ENCODE assay signal across 15 cellular contexts in the genomic region with DNA sequence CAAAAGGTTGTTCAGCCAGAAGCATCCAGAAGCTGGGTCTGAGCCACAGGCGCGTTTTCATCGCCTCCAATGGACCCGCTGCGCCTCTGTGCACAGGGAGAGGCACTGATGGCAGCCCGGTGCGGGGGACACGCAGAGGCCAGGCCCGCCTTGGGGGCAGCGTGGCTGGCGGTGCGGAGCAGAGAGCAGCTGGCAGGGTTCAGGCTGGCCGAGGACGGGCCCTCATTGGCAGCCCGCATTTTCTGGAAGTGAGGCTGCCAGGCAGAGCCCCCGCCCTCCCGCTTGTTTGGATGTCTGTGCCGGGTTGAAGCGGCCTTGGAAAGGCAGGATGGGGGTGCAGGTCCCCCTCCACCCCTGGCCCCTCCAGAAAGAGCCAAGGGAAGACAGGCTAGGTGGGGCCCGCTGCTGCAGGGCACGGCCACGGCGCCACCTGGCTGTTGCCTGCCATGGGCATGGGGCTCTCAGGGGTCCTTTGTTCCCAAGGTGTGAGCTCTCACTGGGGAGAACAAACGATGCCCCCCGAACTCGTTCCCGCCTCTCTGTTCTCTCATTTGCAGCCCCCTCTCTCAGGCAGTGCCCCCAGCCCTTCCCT. TPM values are rescaled to one million over a fixed set of nuclear protein-coding genes. Genes with fewer than 3 reads are reported as not detected.
DNase-seq lines count a peak whose midpoint lies in the region; ATAC-seq, FAIRE-seq and TF ChIP-seq lines count a peak whose summit lies in the region.
"Had no signal": no experiment of that assay in that cellular context is flagged by ENCODE, and none has a peak within 500 bp of the region (broad histone marks: within the 10 kb centered on the region; RNA-seq: fewer than 3 reads in every experiment).

No MANE protein-coding gene starts in this region.

- H3K4me1 ChIP-seq in A549, result no peaks in the 10 kb centered on the region
- H3K4me1 ChIP-seq in PC-3 (ENCODE audit: insufficient read depth, low read length), result no peaks in the 10 kb centered on the region

- peaks cover 9% of the 10 kb centered on the region; the same call in 1 of the 2 replicates for H3K36me3 ChIP-seq in PC-3 (ENCODE audit: low read depth, low read length)

- 0 out of 3 replicates have a peak, but pooled peaks have one; percentile 17 for TF ChIP-seq CTCF in A549 (IDR thresholded peaks at IDR 0.05)
- peak; percentile 9 for TF ChIP-seq CTCF in GM12864 (IDR thresholded peaks at IDR 0.05; ENCODE audit: low read depth, low read length, missing control alignments)
- TF ChIP-seq CTCF in PC-3 (conservative IDR thresholded peaks at IDR 0.05; ENCODE audit: low read depth, low read length), result peak; percentile 36; the same call in 1 of the 2 replicates
- peak; percentile 3 for TF ChIP-seq CTCF in fibroblast of pulmonary artery (IDR thresholded peaks at IDR 0.05; ENCODE audit: low read length, missing control alignments)

- H3K4me3 ChIP-seq in A549 (no peak overlapping the region), GM12864 (ENCODE audit: low read depth, low read length) (no peak overlapping the region), PC-3 (ENCODE audit: low read length) (no peak overlapping the region), fibroblast of pulmonary artery (replicated peaks; ENCODE audit: low read depth, low read length) (no peak overlapping the region)
- H3K4me3 ChIP-seq: sigmoid colon had no signal

- no peak overlapping the region for H3K27ac Mint-ChIP-seq in activated CD4-positive, alpha-beta T cell treated with anti-CD3 and anti-CD28 coated beads, Interleukin-2, amount 10 ng/mL, durations not matched to agents 7 days and 5 days

- H3K9me3 ChIP-seq in A549 (no peaks in the 10 kb centered on the region; the same call in 2 of the 3 replicates), PC-3 (ENCODE audit: low read length) (no peaks in the 10 kb centered on the region)
- H3K9me3 ChIP-seq: sigmoid colon had no signal

- peaks cover 11% of the 10 kb centered on the region for H3K9me3 Mint-ChIP-seq in activated CD4-positive, alpha-beta T cell treated with anti-CD3 and anti-CD28 coated beads, Interleukin-2, amount 10 ng/mL, durations not matched to agents 7 days and 5 days

- peaks cover 7% of the 10 kb centered on the region for H3K36me3 Mint-ChIP-seq in activated CD4-positive, alpha-beta T cell treated with anti-CD3 and anti-CD28 coated beads, Interleukin-2, amount 10 ng/mL, durations not matched to agents 7 days and 5 days (ENCODE audit: low read depth)

- POLR2A ChIA-PET in A549 (lab: Yijun Ruan, JAX), result no interaction called here
- POLR2A ChIA-PET in PC-3 (lab: Charles Lee; ENCODE audit: unreplicated experiment), result no interaction called here
- POLR2A ChIA-PET in activated CD4-positive, alpha-beta T cell treated with anti-CD3 and anti-CD28 coated beads, Interleukin-2, amount 10 ng/mL, durations not matched to agents 7 days and 5 days (lab: Charles Lee), result no interaction called here

- TF ChIP-seq POLR2A in A549 (IDR thresholded peaks at IDR 0.05; ENCODE audit: low read length), result no peak

- no peaks in the 10 kb centered on the region for H3K27me3 ChIP-seq in PC-3 (ENCODE audit: low read length)
- H3K27me3 ChIP-seq: sigmoid colon had no signal

- H3K9ac ChIP-seq in PC-3 (ENCODE audit: low read length), result no peak overlapping the region

- ATAC-seq in A549, result peak in 1 of 2 experiments; percentile 23; a peak in 3 of 6 replicates
- no peak for ATAC-seq in PC-3
- ATAC-seq in GM21367 (IDR thresholded peaks at IDR 0.05; ENCODE audit: unreplicated experiment), result no peak

- no TSS peak for BruUV-seq in PC-3 (replicated peaks; lab: Mats Ljungman, UMichigan)

- H3K9me2 ChIP-seq in PC-3 (replicated peaks; ENCODE audit: low read length), result no peaks in the 10 kb centered on the region

- H2AFZ ChIP-seq in PC-3 (ENCODE audit: low read length), result no peak overlapping the region

- TF ChIP-seq EP300 in A549 (IDR thresholded peaks at IDR 0.05), result no peak

- H3K4me2 ChIP-seq in A549 (no peak overlapping the region), PC-3 (ENCODE audit: low read length) (no peak overlapping the region)

- H3K4me1 Mint-ChIP-seq in activated CD4-positive, alpha-beta T cell treated with anti-CD3 and anti-CD28 coated beads, Interleukin-2, amount 10 ng/mL, durations not matched to agents 7 days and 5 days, result peaks cover 7% of the 10 kb centered on the region

- H4K20me1 ChIP-seq in PC-3 (ENCODE audit: low read length), result no peaks in the 10 kb centered on the region; the same call in 1 of the 2 replicates

- CTCF ChIA-PET in A549 (lab: Yijun Ruan, JAX) (interaction anchor here (0.7 to 9.7 kb wide), 8 partner anchors 8 to 357 kb away, joined by 3 to 93 read pairs (median 5); no protein-coding TSS in a partner anchor), PC-3 (lab: Charles Lee) (no interaction called here)
- CTCF ChIA-PET in activated CD4-positive, alpha-beta T cell treated with anti-CD3 and anti-CD28 coated beads, Interleukin-2, amount 10 ng/mL, durations not matched to agents 7 days and 5 days (lab: Charles Lee), result no interaction called here

- intact Hi-C loops in PC-3 (cut with micrococcal nuclease), result no loop called here

- no peak for FAIRE-seq in A549 (lab: Jason Lieb, UNC)
- FAIRE-seq: GM18507 had no signal

- no peak for DNase-seq in A549 (ENCODE audit: low read depth in 1 of 2, low spot score in 1 of 2)
- no peak for DNase-seq in GM12864 (ENCODE audit: low read depth)
- DNase-seq in PC-3, result no peak
- no peak for DNase-seq in fibroblast of pulmonary artery (ENCODE audit: low read depth)
- DNase-seq in stimulated activated CD4-positive, alpha-beta T cell treated with anti-CD3 and anti-CD28 coated beads, Interleukin-15, amount 100 ng/mL, for 24 hours, result no peak
- no peak for DNase-seq in activated CD4-positive, alpha-beta T cell treated with anti-CD3 and anti-CD28 coated beads, Interleukin-2, amount 10 ng/mL, durations not matched to agents 7 days and 5 days
- DNase-seq in HPDE6-E6E7 (ENCODE audit: extremely low spot score), result no peak
- DNase-seq: activated naive CD4-positive, alpha-beta T cell treated with anti-CD3 and anti-CD28 coated beads, Interleukin-2, amount 50 U/mL, for 16 hours; effector CD8-positive, alpha-beta T cell; NCI-H1417 treated with DMSO at 0.1 percent for 48 hours; NCI-H226; SHP77 treated with DMSO at 0.1 percent for 48 hours; sigmoid colon had no signal

- peaks cover 84% of the 10 kb centered on the region for H3K79me2 ChIP-seq in PC-3 (ENCODE audit: low read length)

- no peaks in the 10 kb centered on the region for H3K27me3 Mint-ChIP-seq in activated CD4-positive, alpha-beta T cell treated with anti-CD3 and anti-CD28 coated beads, Interleukin-2, amount 10 ng/mL, durations not matched to agents 7 days and 5 days

- no peak overlapping the region for H3K4me3 Mint-ChIP-seq in activated CD4-positive, alpha-beta T cell treated with anti-CD3 and anti-CD28 coated beads, Interleukin-2, amount 10 ng/mL, durations not matched to agents 7 days and 5 days

- no peaks in the 10 kb centered on the region for H3F3A ChIP-seq in PC-3 (ENCODE audit: low read length, unreplicated experiment)

- TF ChIP-seq RAD21 in A549 (conservative IDR thresholded peaks at IDR 0.05 in 1 of 2, IDR thresholded peaks at IDR 0.05 in 1 of 2), result no peak

- WGBS in A549 (ENCODE audit: missing lambda C conversion rate), result 92% methylated on average over 27 of the region's 27 CpGs

- H3K27ac ChIP-seq in A549 (no peak overlapping the region), PC-3 (ENCODE audit: low read length) (no peak overlapping the region)

TF ChIP-seq in A549, 52 proteins besides CTCF, POLR2A, EP300 and RAD21:
- no peak for TF ChIP-seq CBX8 (IDR thresholded peaks at IDR 0.05)
- TF ChIP-seq, protein P1, sequence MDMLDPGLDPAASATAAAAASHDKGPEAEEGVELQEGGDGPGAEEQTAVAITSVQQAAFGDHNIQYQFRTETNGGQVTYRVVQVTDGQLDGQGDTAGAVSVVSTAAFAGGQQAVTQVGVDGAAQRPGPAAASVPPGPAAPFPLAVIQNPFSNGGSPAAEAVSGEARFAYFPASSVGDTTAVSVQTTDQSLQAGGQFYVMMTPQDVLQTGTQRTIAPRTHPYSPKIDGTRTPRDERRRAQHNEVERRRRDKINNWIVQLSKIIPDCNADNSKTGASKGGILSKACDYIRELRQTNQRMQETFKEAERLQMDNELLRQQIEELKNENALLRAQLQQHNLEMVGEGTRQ (IDR thresholded peaks at IDR 0.05), result no peak
- TF ChIP-seq RFX5 (IDR thresholded peaks at IDR 0.05), result no peak
- no peak for TF ChIP-seq HOXA7 (CRISPR knock-in tag; IDR thresholded peaks at IDR 0.05)
- no peak for TF ChIP-seq ZNF302 (CRISPR knock-in tag; IDR thresholded peaks at IDR 0.05)
TF ChIP-seq in A549: peak in this region for 0.

RNA-seq across cellular contexts. Expression of a gene that starts 18.8 kb away (rescaled TPM):
- polyA plus RNA-seq in A549 (2011; rRNA removed) (20.7 and 24.6 TPM in 2 replicates), A549 (2017; fragmentation: RNase III; extraction: RNeasy Plus Mini Kit Qiagen cat#74134 plus additional on column Dnase treatment) (24.3 to 30.3 TPM (median 24.3 TPM) in 3 replicates)
- 18.9 and 22.8 TPM in 2 replicates for polyA plus RNA-seq in A549 (2012; cell fraction: cytosol; rRNA removed)
- polyA plus RNA-seq in A549 (2012; cell fraction: nucleus; rRNA removed), result 49.8 and 64.0 TPM in 2 replicates
- 24.5 and 25.9 TPM in 2 replicates for polyA minus RNA-seq in A549 (2011; rRNA and poly(A)+ RNA removed)
- 38.4 and 60.8 TPM in 2 replicates for total RNA-seq in PC-3 (2014; rRNA removed)
- total RNA-seq in activated CD4-positive, alpha-beta T cell treated with anti-CD3 and anti-CD28 coated beads, Interleukin-2, amount 10 ng/mL, durations not matched to agents 7 days and 5 days, result 10 to 100 TPM; 25.7 to 27.3 TPM

RNA-seq across cellular contexts. Expression of a gene that starts 56.9 kb away (rescaled TPM):
- polyA plus RNA-seq in A549 (2011; rRNA removed), result 23.4 and 28.7 TPM in 2 replicates
- polyA plus RNA-seq in A549 (2012; cell fraction: cytosol; rRNA removed), result 28.6 and 32.9 TPM in 2 replicates
- 10.9 and 16.4 TPM in 2 replicates for polyA plus RNA-seq in A549 (2012; cell fraction: nucleus; rRNA removed)
- 25.4 to 27.7 TPM (median 26.8 TPM) in 3 replicates for polyA plus RNA-seq in A549 (2017; fragmentation: RNase III; extraction: RNeasy Plus Mini Kit Qiagen cat#74134 plus additional on column Dnase treatment)
- 15.0 and 15.7 TPM in 2 replicates for polyA minus RNA-seq in A549 (2011; rRNA and poly(A)+ RNA removed)
- 24.8 and 28.7 TPM in 2 replicates for total RNA-seq in PC-3 (2014; rRNA removed)
- 10 to 100 TPM; 49.3 to 50.0 TPM for total RNA-seq in activated CD4-positive, alpha-beta T cell treated with anti-CD3 and anti-CD28 coated beads, Interleukin-2, amount 10 ng/mL, durations not matched to agents 7 days and 5 days
